1 cellular context compared by ENCODE assay signal in the genomic region with DNA sequence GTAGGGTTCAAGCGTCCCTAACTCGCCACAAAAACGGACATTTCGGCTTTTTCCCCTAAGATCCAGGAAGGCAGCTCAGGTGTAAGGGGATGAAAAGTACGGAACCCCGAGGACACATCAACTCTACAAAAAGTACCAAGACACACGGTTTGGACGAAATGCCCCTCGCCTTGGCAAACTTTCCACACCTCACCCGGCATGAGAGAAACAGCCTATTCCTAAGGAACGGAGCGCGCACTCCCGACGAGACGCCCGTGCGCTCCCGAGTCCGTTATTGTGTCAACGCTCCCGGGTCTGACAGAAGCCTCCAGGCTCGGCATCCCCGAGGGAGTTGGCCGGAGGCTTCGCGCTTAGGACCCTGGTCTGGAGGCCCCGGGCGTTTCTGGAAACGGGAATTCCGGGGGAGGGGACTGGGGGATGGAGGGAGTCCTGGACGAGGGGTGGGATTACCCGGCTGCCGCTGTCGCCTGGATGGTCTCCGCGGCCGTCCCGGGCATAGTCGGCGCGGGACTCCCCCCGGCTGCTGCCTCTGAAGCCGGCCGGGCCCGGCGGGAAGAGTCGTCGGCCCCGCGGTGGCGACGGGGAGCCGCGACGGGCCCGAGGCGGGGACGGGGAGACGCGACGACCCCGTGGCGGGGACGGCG.
TF ChIP-seq lines count a peak whose summit lies in the region.

No MANE protein-coding gene starts in this region.

TF ChIP-seq in HepG2, 621 proteins besides CTCF, POLR2A, EP300 and RAD21 (continued from another document and continues in another):
- TF ChIP-seq, protein P1, sequence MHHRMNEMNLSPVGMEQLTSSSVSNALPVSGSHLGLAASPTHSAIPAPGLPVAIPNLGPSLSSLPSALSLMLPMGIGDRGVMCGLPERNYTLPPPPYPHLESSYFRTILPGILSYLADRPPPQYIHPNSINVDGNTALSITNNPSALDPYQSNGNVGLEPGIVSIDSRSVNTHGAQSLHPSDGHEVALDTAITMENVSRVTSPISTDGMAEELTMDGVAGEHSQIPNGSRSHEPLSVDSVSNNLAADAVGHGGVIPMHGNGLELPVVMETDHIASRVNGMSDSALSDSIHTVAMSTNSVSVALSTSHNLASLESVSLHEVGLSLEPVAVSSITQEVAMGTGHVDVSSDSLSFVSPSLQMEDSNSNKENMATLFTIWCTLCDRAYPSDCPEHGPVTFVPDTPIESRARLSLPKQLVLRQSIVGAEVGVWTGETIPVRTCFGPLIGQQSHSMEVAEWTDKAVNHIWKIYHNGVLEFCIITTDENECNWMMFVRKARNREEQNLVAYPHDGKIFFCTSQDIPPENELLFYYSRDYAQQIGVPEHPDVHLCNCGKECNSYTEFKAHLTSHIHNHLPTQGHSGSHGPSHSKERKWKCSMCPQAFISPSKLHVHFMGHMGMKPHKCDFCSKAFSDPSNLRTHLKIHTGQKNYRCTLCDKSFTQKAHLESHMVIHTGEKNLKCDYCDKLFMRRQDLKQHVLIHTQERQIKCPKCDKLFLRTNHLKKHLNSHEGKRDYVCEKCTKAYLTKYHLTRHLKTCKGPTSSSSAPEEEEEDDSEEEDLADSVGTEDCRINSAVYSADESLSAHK (CRISPR knock-in tag; IDR thresholded peaks at IDR 0.05; ENCODE audit: borderline replicate concordance), result no peak
- no peak for TF ChIP-seq FOSL1 (CRISPR knock-in tag; IDR thresholded peaks at IDR 0.05; ENCODE audit: borderline replicate concordance)
- peak; percentile 4; the same call in 1 of the 2 replicates for TF ChIP-seq ZNF564 (CRISPR knock-in tag; IDR thresholded peaks at IDR 0.05)
- TF ChIP-seq, protein P2, sequence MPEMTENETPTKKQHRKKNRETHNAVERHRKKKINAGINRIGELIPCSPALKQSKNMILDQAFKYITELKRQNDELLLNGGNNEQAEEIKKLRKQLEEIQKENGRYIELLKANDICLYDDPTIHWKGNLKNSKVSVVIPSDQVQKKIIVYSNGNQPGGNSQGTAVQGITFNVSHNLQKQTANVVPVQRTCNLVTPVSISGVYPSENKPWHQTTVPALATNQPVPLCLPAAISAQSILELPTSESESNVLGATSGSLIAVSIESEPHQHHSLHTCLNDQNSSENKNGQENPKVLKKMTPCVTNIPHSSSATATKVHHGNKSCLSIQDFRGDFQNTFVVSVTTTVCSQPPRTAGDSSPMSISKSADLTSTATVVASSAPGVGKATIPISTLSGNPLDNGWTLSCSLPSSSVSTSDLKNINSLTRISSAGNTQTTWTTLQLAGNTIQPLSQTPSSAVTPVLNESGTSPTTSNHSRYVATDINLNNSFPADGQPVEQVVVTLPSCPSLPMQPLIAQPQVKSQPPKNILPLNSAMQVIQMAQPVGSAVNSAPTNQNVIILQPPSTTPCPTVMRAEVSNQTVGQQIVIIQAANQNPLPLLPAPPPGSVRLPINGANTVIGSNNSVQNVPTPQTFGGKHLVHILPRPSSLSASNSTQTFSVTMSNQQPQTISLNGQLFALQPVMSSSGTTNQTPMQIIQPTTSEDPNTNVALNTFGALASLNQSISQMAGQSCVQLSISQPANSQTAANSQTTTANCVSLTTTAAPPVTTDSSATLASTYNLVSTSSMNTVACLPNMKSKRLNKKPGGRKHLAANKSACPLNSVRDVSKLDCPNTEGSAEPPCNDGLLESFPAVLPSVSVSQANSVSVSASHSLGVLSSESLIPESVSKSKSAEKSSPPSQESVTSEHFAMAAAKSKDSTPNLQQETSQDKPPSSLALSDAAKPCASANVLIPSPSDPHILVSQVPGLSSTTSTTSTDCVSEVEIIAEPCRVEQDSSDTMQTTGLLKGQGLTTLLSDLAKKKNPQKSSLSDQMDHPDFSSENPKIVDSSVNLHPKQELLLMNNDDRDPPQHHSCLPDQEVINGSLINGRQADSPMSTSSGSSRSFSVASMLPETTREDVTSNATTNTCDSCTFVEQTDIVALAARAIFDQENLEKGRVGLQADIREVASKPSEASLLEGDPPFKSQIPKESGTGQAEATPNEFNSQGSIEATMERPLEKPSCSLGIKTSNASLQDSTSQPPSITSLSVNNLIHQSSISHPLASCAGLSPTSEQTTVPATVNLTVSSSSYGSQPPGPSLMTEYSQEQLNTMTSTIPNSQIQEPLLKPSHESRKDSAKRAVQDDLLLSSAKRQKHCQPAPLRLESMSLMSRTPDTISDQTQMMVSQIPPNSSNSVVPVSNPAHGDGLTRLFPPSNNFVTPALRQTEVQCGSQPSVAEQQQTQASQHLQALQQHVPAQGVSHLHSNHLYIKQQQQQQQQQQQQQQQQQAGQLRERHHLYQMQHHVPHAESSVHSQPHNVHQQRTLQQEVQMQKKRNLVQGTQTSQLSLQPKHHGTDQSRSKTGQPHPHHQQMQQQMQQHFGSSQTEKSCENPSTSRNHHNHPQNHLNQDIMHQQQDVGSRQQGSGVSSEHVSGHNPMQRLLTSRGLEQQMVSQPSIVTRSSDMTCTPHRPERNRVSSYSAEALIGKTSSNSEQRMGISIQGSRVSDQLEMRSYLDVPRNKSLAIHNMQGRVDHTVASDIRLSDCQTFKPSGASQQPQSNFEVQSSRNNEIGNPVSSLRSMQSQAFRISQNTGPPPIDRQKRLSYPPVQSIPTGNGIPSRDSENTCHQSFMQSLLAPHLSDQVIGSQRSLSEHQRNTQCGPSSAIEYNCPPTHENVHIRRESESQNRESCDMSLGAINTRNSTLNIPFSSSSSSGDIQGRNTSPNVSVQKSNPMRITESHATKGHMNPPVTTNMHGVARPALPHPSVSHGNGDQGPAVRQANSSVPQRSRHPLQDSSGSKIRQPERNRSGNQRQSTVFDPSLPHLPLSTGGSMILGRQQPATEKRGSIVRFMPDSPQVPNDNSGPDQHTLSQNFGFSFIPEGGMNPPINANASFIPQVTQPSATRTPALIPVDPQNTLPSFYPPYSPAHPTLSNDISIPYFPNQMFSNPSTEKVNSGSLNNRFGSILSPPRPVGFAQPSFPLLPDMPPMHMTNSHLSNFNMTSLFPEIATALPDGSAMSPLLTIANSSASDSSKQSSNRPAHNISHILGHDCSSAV (CRISPR knock-in tag; IDR thresholded peaks at IDR 0.05; ENCODE audit: borderline replicate concordance), result no peak
- no peak for TF ChIP-seq POLR2AphosphoS2 (IDR thresholded peaks at IDR 0.05; ENCODE audit: low read depth, low read length)
- no peak for TF ChIP-seq ZNF224 (CRISPR knock-in tag; IDR thresholded peaks at IDR 0.05)
- TF ChIP-seq NFE2L2 (IDR thresholded peaks at IDR 0.05; ENCODE audit: low read length), result no peak
- no peak for TF ChIP-seq SOX13 (IDR thresholded peaks at IDR 0.05)
- TF ChIP-seq SOX13 (CRISPR knock-in tag; conservative IDR thresholded peaks at IDR 0.05 in 1 of 2, IDR thresholded peaks at IDR 0.05 in 1 of 2), result no peak
- TF ChIP-seq SP2 (CRISPR knock-in tag; IDR thresholded peaks at IDR 0.05), result no peak; the same call in 1 of the 2 replicates
- TF ChIP-seq, protein P3, sequence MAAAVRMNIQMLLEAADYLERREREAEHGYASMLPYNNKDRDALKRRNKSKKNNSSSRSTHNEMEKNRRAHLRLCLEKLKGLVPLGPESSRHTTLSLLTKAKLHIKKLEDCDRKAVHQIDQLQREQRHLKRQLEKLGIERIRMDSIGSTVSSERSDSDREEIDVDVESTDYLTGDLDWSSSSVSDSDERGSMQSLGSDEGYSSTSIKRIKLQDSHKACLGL (CRISPR knock-in tag; IDR thresholded peaks at IDR 0.05), result no peak
- no peak for TF ChIP-seq CEBPG (CRISPR knock-in tag; IDR thresholded peaks at IDR 0.05)
- TF ChIP-seq FOXO1 (CRISPR knock-in tag; IDR thresholded peaks at IDR 0.05), result 0 out of 2 replicates have a peak, but pooled peaks have one; percentile 17
- TF ChIP-seq ZNF556 (CRISPR knock-in tag; IDR thresholded peaks at IDR 0.05; ENCODE audit: borderline replicate concordance), result no peak
- no peak for TF ChIP-seq ZNF33A (CRISPR knock-in tag; IDR thresholded peaks at IDR 0.05; ENCODE audit: borderline replicate concordance)
- TF ChIP-seq ZNF367 (CRISPR knock-in tag; IDR thresholded peaks at IDR 0.05; ENCODE audit: borderline replicate concordance), result no peak
- TF ChIP-seq, protein P4, sequence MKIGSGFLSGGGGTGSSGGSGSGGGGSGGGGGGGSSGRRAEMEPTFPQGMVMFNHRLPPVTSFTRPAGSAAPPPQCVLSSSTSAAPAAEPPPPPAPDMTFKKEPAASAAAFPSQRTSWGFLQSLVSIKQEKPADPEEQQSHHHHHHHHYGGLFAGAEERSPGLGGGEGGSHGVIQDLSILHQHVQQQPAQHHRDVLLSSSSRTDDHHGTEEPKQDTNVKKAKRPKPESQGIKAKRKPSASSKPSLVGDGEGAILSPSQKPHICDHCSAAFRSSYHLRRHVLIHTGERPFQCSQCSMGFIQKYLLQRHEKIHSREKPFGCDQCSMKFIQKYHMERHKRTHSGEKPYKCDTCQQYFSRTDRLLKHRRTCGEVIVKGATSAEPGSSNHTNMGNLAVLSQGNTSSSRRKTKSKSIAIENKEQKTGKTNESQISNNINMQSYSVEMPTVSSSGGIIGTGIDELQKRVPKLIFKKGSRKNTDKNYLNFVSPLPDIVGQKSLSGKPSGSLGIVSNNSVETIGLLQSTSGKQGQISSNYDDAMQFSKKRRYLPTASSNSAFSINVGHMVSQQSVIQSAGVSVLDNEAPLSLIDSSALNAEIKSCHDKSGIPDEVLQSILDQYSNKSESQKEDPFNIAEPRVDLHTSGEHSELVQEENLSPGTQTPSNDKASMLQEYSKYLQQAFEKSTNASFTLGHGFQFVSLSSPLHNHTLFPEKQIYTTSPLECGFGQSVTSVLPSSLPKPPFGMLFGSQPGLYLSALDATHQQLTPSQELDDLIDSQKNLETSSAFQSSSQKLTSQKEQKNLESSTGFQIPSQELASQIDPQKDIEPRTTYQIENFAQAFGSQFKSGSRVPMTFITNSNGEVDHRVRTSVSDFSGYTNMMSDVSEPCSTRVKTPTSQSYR (CRISPR knock-in tag; IDR thresholded peaks at IDR 0.05; ENCODE audit: borderline replicate concordance), result no peak
- no peak for TF ChIP-seq PCBP2 (optimal IDR thresholded peaks at IDR 0.05; ENCODE audit: low read depth, low read length, poor library complexity, severe bottlenecking)
- peak; percentile 52; the same call in 1 of the 2 replicates for TF ChIP-seq DMAP1 (CRISPR knock-in tag; IDR thresholded peaks at IDR 0.05)
- TF ChIP-seq SUZ12 (IDR thresholded peaks at IDR 0.05; ENCODE audit: low read depth, low read length), result no peak
- TF ChIP-seq, protein P5, sequence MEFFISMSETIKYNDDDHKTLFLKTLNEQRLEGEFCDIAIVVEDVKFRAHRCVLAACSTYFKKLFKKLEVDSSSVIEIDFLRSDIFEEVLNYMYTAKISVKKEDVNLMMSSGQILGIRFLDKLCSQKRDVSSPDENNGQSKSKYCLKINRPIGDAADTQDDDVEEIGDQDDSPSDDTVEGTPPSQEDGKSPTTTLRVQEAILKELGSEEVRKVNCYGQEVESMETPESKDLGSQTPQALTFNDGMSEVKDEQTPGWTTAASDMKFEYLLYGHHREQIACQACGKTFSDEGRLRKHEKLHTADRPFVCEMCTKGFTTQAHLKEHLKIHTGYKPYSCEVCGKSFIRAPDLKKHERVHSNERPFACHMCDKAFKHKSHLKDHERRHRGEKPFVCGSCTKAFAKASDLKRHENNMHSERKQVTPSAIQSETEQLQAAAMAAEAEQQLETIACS (CRISPR knock-in tag; IDR thresholded peaks at IDR 0.05), result peak; percentile 74; the same call in 1 of the 2 replicates
- TF ChIP-seq RFX3 (CRISPR knock-in tag; IDR thresholded peaks at IDR 0.05), result no peak
- no peak for TF ChIP-seq FOXA1 (IDR thresholded peaks at IDR 0.05)
- no peak for TF ChIP-seq FOXA1 (CRISPR knock-in tag; IDR thresholded peaks at IDR 0.05)
- TF ChIP-seq, protein P6, sequence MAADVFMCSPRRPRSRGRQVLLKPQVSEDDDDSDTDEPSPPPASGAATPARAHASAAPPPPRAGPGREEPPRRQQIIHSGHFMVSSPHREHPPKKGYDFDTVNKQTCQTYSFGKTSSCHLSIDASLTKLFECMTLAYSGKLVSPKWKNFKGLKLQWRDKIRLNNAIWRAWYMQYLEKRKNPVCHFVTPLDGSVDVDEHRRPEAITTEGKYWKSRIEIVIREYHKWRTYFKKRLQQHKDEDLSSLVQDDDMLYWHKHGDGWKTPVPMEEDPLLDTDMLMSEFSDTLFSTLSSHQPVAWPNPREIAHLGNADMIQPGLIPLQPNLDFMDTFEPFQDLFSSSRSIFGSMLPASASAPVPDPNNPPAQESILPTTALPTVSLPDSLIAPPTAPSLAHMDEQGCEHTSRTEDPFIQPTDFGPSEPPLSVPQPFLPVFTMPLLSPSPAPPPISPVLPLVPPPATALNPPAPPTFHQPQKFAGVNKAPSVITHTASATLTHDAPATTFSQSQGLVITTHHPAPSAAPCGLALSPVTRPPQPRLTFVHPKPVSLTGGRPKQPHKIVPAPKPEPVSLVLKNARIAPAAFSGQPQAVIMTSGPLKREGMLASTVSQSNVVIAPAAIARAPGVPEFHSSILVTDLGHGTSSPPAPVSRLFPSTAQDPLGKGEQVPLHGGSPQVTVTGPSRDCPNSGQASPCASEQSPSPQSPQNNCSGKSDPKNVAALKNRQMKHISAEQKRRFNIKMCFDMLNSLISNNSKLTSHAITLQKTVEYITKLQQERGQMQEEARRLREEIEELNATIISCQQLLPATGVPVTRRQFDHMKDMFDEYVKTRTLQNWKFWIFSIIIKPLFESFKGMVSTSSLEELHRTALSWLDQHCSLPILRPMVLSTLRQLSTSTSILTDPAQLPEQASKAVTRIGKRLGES (CRISPR knock-in tag; IDR thresholded peaks at IDR 0.05; ENCODE audit: borderline replicate concordance), result no peak
- TF ChIP-seq, protein P7, sequence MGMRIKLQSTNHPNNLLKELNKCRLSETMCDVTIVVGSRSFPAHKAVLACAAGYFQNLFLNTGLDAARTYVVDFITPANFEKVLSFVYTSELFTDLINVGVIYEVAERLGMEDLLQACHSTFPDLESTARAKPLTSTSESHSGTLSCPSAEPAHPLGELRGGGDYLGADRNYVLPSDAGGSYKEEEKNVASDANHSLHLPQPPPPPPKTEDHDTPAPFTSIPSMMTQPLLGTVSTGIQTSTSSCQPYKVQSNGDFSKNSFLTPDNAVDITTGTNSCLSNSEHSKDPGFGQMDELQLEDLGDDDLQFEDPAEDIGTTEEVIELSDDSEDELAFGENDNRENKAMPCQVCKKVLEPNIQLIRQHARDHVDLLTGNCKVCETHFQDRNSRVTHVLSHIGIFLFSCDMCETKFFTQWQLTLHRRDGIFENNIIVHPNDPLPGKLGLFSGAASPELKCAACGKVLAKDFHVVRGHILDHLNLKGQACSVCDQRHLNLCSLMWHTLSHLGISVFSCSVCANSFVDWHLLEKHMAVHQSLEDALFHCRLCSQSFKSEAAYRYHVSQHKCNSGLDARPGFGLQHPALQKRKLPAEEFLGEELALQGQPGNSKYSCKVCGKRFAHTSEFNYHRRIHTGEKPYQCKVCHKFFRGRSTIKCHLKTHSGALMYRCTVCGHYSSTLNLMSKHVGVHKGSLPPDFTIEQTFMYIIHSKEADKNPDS (CRISPR knock-in tag; IDR thresholded peaks at IDR 0.05), result no peak
- TF ChIP-seq, protein P8, sequence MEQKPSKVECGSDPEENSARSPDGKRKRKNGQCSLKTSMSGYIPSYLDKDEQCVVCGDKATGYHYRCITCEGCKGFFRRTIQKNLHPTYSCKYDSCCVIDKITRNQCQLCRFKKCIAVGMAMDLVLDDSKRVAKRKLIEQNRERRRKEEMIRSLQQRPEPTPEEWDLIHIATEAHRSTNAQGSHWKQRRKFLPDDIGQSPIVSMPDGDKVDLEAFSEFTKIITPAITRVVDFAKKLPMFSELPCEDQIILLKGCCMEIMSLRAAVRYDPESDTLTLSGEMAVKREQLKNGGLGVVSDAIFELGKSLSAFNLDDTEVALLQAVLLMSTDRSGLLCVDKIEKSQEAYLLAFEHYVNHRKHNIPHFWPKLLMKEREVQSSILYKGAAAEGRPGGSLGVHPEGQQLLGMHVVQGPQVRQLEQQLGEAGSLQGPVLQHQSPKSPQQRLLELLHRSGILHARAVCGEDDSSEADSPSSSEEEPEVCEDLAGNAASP (CRISPR knock-in tag; IDR thresholded peaks at IDR 0.05; ENCODE audit: borderline replicate concordance), result no peak
- peak; percentile 25; the same call in 1 of the 2 replicates for TF ChIP-seq KLF6 (CRISPR knock-in tag; IDR thresholded peaks at IDR 0.05)
- no peak for TF ChIP-seq ZNF552 (CRISPR knock-in tag; IDR thresholded peaks at IDR 0.05; ENCODE audit: borderline replicate concordance)
